Comparison of ENCODE assay signal across 1 cellular context in genomic region chr15:90301901-90302300, GRCh38.
TF ChIP-seq lines count a peak whose summit lies in the region.

No MANE protein-coding gene starts in this region.

TF ChIP-seq in K562, 482 proteins besides CTCF, POLR2A, EP300 and RAD21:
- 0 out of 2 replicates have a peak, but pooled peaks have one; percentile 35 for TF ChIP-seq MEF2D (tag; conservative IDR thresholded peaks at IDR 0.05; ENCODE audit: low read depth)
- TF ChIP-seq, protein P1, sequence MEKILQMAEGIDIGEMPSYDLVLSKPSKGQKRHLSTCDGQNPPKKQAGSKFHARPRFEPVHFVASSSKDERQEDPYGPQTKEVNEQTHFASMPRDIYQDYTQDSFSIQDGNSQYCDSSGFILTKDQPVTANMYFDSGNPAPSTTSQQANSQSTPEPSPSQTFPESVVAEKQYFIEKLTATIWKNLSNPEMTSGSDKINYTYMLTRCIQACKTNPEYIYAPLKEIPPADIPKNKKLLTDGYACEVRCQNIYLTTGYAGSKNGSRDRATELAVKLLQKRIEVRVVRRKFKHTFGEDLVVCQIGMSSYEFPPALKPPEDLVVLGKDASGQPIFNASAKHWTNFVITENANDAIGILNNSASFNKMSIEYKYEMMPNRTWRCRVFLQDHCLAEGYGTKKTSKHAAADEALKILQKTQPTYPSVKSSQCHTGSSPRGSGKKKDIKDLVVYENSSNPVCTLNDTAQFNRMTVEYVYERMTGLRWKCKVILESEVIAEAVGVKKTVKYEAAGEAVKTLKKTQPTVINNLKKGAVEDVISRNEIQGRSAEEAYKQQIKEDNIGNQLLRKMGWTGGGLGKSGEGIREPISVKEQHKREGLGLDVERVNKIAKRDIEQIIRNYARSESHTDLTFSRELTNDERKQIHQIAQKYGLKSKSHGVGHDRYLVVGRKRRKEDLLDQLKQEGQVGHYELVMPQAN (IDR thresholded peaks at IDR 0.05; ENCODE audit: borderline replicate concordance) = no peak
- TF ChIP-seq, protein P2, sequence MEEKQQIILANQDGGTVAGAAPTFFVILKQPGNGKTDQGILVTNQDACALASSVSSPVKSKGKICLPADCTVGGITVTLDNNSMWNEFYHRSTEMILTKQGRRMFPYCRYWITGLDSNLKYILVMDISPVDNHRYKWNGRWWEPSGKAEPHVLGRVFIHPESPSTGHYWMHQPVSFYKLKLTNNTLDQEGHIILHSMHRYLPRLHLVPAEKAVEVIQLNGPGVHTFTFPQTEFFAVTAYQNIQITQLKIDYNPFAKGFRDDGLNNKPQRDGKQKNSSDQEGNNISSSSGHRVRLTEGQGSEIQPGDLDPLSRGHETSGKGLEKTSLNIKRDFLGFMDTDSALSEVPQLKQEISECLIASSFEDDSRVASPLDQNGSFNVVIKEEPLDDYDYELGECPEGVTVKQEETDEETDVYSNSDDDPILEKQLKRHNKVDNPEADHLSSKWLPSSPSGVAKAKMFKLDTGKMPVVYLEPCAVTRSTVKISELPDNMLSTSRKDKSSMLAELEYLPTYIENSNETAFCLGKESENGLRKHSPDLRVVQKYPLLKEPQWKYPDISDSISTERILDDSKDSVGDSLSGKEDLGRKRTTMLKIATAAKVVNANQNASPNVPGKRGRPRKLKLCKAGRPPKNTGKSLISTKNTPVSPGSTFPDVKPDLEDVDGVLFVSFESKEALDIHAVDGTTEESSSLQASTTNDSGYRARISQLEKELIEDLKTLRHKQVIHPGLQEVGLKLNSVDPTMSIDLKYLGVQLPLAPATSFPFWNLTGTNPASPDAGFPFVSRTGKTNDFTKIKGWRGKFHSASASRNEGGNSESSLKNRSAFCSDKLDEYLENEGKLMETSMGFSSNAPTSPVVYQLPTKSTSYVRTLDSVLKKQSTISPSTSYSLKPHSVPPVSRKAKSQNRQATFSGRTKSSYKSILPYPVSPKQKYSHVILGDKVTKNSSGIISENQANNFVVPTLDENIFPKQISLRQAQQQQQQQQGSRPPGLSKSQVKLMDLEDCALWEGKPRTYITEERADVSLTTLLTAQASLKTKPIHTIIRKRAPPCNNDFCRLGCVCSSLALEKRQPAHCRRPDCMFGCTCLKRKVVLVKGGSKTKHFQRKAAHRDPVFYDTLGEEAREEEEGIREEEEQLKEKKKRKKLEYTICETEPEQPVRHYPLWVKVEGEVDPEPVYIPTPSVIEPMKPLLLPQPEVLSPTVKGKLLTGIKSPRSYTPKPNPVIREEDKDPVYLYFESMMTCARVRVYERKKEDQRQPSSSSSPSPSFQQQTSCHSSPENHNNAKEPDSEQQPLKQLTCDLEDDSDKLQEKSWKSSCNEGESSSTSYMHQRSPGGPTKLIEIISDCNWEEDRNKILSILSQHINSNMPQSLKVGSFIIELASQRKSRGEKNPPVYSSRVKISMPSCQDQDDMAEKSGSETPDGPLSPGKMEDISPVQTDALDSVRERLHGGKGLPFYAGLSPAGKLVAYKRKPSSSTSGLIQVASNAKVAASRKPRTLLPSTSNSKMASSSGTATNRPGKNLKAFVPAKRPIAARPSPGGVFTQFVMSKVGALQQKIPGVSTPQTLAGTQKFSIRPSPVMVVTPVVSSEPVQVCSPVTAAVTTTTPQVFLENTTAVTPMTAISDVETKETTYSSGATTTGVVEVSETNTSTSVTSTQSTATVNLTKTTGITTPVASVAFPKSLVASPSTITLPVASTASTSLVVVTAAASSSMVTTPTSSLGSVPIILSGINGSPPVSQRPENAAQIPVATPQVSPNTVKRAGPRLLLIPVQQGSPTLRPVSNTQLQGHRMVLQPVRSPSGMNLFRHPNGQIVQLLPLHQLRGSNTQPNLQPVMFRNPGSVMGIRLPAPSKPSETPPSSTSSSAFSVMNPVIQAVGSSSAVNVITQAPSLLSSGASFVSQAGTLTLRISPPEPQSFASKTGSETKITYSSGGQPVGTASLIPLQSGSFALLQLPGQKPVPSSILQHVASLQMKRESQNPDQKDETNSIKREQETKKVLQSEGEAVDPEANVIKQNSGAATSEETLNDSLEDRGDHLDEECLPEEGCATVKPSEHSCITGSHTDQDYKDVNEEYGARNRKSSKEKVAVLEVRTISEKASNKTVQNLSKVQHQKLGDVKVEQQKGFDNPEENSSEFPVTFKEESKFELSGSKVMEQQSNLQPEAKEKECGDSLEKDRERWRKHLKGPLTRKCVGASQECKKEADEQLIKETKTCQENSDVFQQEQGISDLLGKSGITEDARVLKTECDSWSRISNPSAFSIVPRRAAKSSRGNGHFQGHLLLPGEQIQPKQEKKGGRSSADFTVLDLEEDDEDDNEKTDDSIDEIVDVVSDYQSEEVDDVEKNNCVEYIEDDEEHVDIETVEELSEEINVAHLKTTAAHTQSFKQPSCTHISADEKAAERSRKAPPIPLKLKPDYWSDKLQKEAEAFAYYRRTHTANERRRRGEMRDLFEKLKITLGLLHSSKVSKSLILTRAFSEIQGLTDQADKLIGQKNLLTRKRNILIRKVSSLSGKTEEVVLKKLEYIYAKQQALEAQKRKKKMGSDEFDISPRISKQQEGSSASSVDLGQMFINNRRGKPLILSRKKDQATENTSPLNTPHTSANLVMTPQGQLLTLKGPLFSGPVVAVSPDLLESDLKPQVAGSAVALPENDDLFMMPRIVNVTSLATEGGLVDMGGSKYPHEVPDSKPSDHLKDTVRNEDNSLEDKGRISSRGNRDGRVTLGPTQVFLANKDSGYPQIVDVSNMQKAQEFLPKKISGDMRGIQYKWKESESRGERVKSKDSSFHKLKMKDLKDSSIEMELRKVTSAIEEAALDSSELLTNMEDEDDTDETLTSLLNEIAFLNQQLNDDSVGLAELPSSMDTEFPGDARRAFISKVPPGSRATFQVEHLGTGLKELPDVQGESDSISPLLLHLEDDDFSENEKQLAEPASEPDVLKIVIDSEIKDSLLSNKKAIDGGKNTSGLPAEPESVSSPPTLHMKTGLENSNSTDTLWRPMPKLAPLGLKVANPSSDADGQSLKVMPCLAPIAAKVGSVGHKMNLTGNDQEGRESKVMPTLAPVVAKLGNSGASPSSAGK (IDR thresholded peaks at IDR 0.05) = peak; percentile 45; the same call in 1 of the 2 replicates
- peak in 1 of 2 experiments; percentile 78 for TF ChIP-seq AFF1 (IDR thresholded peaks at IDR 0.05; ENCODE audit: low read depth in 1 of 2, partially characterized antibody in 2 of 2)
- TF ChIP-seq, protein P3, sequence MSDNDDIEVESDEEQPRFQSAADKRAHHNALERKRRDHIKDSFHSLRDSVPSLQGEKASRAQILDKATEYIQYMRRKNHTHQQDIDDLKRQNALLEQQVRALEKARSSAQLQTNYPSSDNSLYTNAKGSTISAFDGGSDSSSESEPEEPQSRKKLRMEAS (CRISPR knock-in tag; IDR thresholded peaks at IDR 0.05) = peak; percentile 20; the same call in 1 of the 2 replicates
- TF ChIP-seq ZKSCAN8 (CRISPR knock-in tag; IDR thresholded peaks at IDR 0.05) = peak; percentile 45; the same call in 1 of the 2 replicates
- peak; percentile 43; the same call in 1 of the 2 replicates for TF ChIP-seq MYC (IDR thresholded peaks at IDR 0.05; ENCODE audit: low read depth, low read length)
- TF ChIP-seq MYC (CRISPR knock-in tag; IDR thresholded peaks at IDR 0.05; ENCODE audit: borderline replicate concordance, low read depth) = no peak
- TF ChIP-seq E2F6 (IDR thresholded peaks at IDR 0.05; ENCODE audit: borderline replicate concordance in 1 of 2, extremely low read depth in 1 of 2, insufficient read depth in 1 of 2, insufficient read length in 1 of 2, low read depth in 1 of 2, low read length in 1 of 2, poor library complexity in 1 of 2, severe bottlenecking in 1 of 2) = peak in 1 of 2 experiments; percentile 12
- TF ChIP-seq L3MBTL2 (IDR thresholded peaks at IDR 0.05) = 0 out of 2 replicates have a peak, but pooled peaks have one; percentile 10
- TF ChIP-seq, protein P4, sequence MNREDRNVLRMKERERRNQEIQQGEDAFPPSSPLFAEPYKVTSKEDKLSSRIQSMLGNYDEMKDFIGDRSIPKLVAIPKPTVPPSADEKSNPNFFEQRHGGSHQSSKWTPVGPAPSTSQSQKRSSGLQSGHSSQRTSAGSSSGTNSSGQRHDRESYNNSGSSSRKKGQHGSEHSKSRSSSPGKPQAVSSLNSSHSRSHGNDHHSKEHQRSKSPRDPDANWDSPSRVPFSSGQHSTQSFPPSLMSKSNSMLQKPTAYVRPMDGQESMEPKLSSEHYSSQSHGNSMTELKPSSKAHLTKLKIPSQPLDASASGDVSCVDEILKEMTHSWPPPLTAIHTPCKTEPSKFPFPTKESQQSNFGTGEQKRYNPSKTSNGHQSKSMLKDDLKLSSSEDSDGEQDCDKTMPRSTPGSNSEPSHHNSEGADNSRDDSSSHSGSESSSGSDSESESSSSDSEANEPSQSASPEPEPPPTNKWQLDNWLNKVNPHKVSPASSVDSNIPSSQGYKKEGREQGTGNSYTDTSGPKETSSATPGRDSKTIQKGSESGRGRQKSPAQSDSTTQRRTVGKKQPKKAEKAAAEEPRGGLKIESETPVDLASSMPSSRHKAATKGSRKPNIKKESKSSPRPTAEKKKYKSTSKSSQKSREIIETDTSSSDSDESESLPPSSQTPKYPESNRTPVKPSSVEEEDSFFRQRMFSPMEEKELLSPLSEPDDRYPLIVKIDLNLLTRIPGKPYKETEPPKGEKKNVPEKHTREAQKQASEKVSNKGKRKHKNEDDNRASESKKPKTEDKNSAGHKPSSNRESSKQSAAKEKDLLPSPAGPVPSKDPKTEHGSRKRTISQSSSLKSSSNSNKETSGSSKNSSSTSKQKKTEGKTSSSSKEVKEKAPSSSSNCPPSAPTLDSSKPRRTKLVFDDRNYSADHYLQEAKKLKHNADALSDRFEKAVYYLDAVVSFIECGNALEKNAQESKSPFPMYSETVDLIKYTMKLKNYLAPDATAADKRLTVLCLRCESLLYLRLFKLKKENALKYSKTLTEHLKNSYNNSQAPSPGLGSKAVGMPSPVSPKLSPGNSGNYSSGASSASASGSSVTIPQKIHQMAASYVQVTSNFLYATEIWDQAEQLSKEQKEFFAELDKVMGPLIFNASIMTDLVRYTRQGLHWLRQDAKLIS (CRISPR knock-in tag; IDR thresholded peaks at IDR 0.05) = no peak
TF ChIP-seq in K562: peak in this region for 8.
